In the genomic region with DNA sequence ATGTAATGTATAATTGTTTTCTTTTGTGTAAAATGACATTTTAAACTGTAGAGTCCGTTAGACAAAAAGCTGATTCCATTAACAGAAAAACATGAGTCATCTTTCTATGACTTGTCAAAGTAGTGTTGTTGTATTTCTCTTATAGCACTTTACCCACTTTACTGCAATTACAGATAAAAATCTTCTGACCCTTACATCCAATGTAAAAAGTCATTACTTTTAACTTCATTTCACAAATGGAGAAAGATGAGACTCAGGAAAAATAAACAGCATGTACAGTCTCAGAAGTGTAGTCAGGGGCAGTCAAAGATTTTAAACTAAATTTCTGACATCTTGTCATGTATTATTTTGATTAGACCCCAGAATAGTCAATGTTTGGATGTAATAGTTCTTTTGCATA, we compare ENCODE assay signal across 6 cellular contexts.
"Had no signal": no experiment of that assay in that cellular context is flagged by ENCODE, and none has a peak within 500 bp of the region (broad histone marks: within the 10 kb centered on the region; RNA-seq: fewer than 3 reads in every experiment).

No MANE protein-coding gene starts in this region.

- ATAC-seq: HepG2, K562 had no signal

- FAIRE-seq: HepG2, HTR-8/SVneo, K562 had no signal

- H3K4me3 ChIP-seq: K562 had no signal

- DNase-seq: IMR-90, KBM-7, KG1 had no signal
